In the genomic region with DNA sequence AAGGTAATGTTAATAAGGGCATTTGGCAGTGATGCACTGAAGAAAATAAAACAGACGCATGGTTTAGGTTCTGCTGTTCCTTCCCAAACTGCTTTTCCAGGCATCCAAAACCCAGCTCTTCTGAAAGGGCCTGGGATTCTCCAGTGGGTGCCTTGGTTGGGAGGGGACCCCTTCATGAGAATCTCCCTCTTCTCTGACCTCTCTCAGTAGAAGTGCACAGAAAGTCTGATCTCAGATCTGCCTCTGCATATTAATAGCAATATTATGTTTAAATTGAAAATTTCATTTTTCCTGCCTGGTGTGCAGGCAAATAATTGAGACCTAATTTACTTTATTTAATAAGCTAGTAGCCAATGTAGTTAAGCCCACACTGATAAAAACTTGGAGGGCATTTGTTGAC, we compare ENCODE assay signal across 15 cellular contexts.
DNase-seq lines count a peak whose midpoint lies in the region; ATAC-seq and TF ChIP-seq lines count a peak whose summit lies in the region.
"Had no signal": no experiment of that assay in that cellular context is flagged by ENCODE, and none has a peak within 500 bp of the region (broad histone marks: within the 10 kb centered on the region; RNA-seq: fewer than 3 reads in every experiment).

No MANE protein-coding gene starts in this region.

- H3T11ph ChIP-seq in H9 (ENCODE audit: low read length) = no peak overlapping the region

- H3K79me1 ChIP-seq in H9 (ENCODE audit: insufficient read depth, low read depth, low read length, poor library complexity, severe bottlenecking) = no peaks in the 10 kb centered on the region

- no peaks in the 10 kb centered on the region for H3K36me3 Mint-ChIP-seq in natural killer cell treated with Interleukin-12 subunit alpha and Interleukin-12 subunit beta and Interleukin-15 and Interleukin-18, amount 100 ng/mL, for 72 hours
- no peaks in the 10 kb centered on the region for H3K36me3 Mint-ChIP-seq in natural killer cell
- H3K36me3 Mint-ChIP-seq in H9 (ENCODE audit: insufficient read depth in 1 of 3, low read depth in 3 of 3) = no peaks in the 10 kb centered on the region
- H3K36me3 Mint-ChIP-seq in osteocyte (ENCODE audit: unreplicated experiment) = no peaks in the 10 kb centered on the region
- H3K36me3 Mint-ChIP-seq: CD14-positive monocyte; CD8-positive, alpha-beta memory T cell had no signal

- H3K27me3 Mint-ChIP-seq in natural killer cell treated with Interleukin-12 subunit alpha and Interleukin-12 subunit beta and Interleukin-15 and Interleukin-18, amount 100 ng/mL, for 72 hours = peaks cover 7 to 13% of the 10 kb centered on the region in 2 donors
- H3K27me3 Mint-ChIP-seq in natural killer cell (ENCODE audit: low read depth in 2 of 2) = peaks cover 5 to 6% of the 10 kb centered on the region in 2 donors
- H3K27me3 Mint-ChIP-seq in H9 (ENCODE audit: low read depth) = peaks cover 3% of the 10 kb centered on the region; the same call in 1 of the 2 replicates
- H3K27me3 Mint-ChIP-seq in osteocyte (ENCODE audit: unreplicated experiment) = peaks cover 17% of the 10 kb centered on the region

- H3K4me1 Mint-ChIP-seq in natural killer cell treated with Interleukin-12 subunit alpha and Interleukin-12 subunit beta and Interleukin-15 and Interleukin-18, amount 100 ng/mL, for 72 hours (ENCODE audit: low read depth in 2 of 2) = no peaks in the 10 kb centered on the region
- H3K4me1 Mint-ChIP-seq in natural killer cell (no peaks in the 10 kb centered on the region), H9 (peaks cover 23 to 44% of the 10 kb centered on the region in 2 experiments), osteocyte (ENCODE audit: unreplicated experiment) (peaks cover 11% of the 10 kb centered on the region)
- H3K4me1 Mint-ChIP-seq: CD14-positive monocyte; CD8-positive, alpha-beta memory T cell had no signal

- no peaks in the 10 kb centered on the region for H3K9me3 ChIP-seq in H9 (ENCODE audit: control insufficient read depth, low read depth, low read length)
- no peaks in the 10 kb centered on the region for H3K9me3 ChIP-seq in parathyroid adenoma (ENCODE audit: control insufficient read depth, low read length)
- H3K9me3 ChIP-seq: HAP-1 had no signal

- no peak overlapping the region for H3K4ac ChIP-seq in H9 (ENCODE audit: low read depth, low read length)

- H3K4me1 ChIP-seq in H9 (ENCODE audit: insufficient read depth, low read length) (no peaks in the 10 kb centered on the region), parathyroid adenoma (peaks cover 23% of the 10 kb centered on the region)
- H3K4me1 ChIP-seq: HAP-1 had no signal

- no peak overlapping the region for H2BK20ac ChIP-seq in H9 (ENCODE audit: low read depth, low read length, poor library complexity, severe bottlenecking)

- H3K4me2 ChIP-seq in H9 (ENCODE audit: insufficient read depth, insufficient read length, low read length) = no peak overlapping the region
- no peak overlapping the region for H3K4me2 ChIP-seq in parathyroid adenoma (ENCODE audit: low read length)
- H3K4me2 ChIP-seq: GM23338 had no signal

- H2BK5ac ChIP-seq in H9 (ENCODE audit: insufficient read length, low read length) = no peak overlapping the region

- H4K8ac ChIP-seq in H9 (replicated peaks; ENCODE audit: insufficient read length, low read depth, low read length) = no peak overlapping the region

- no peak overlapping the region for H3K23ac ChIP-seq in H9 (ENCODE audit: insufficient read length, low read depth, low read length)

- no peak overlapping the region for H2AK5ac ChIP-seq in H9 (ENCODE audit: insufficient read length, low read length)

- intact Hi-C loops in natural killer cell (cut with micrococcal nuclease) = no loop called here

- no peaks in the 10 kb centered on the region for H3K23me2 ChIP-seq in H9 (ENCODE audit: insufficient read length, low read depth, low read length, poor library complexity, severe bottlenecking)

- H3K27ac Mint-ChIP-seq in natural killer cell treated with Interleukin-12 subunit alpha and Interleukin-12 subunit beta and Interleukin-15 and Interleukin-18, amount 100 ng/mL, for 72 hours = no peak overlapping the region
- H3K27ac Mint-ChIP-seq in natural killer cell = no peak overlapping the region
- H3K27ac Mint-ChIP-seq in H9 = no peak overlapping the region
- no peak overlapping the region for H3K27ac Mint-ChIP-seq in osteocyte (ENCODE audit: unreplicated experiment)
- H3K27ac Mint-ChIP-seq: CD14-positive monocyte; CD4-positive, alpha-beta T cell; CD8-positive, alpha-beta memory T cell; GM23338; HFFc6 had no signal

- H4K91ac ChIP-seq in H9 (ENCODE audit: insufficient read length, low read depth, low read length) = no peak overlapping the region

- WGBS in H9 (ENCODE audit: extremely low coverage, insufficient read length, low lambda C conversion rate) = no CpG with 5 or more reads among the region's 1 CpG

- TF ChIP-seq CTCF in natural killer cell (IDR thresholded peaks at IDR 0.05) (no peak), H9 (conservative IDR thresholded peaks at IDR 0.05) (no peak), parathyroid adenoma (IDR thresholded peaks at IDR 0.05) (no peak), osteocyte (IDR thresholded peaks at IDR 0.05) (no peak)

- H4K5ac ChIP-seq in H9 (ENCODE audit: insufficient read length, low read depth, low read length) = no peak overlapping the region

- H3K14ac ChIP-seq in H9 (ENCODE audit: insufficient read depth, low read length) = no peak overlapping the region

- peak; percentile 5 for DNase-seq in natural killer cell treated with Interleukin-12 subunit alpha and Interleukin-12 subunit beta and Interleukin-15 and Interleukin-18, amount 100 ng/mL, for 72 hours (ENCODE audit: low spot score)
- DNase-seq in natural killer cell (no peak), H9 (peak; percentile 1), osteocyte (ENCODE audit: extremely low spot score, unreplicated experiment) (no peak)
- DNase-seq: CD4-positive, alpha-beta T cell; CD8-positive, alpha-beta memory T cell; DMS 273 treated with DMSO at 0.1 percent for 48 hours; GDM1 had no signal

- no peak overlapping the region for H2AFZ ChIP-seq in H9 (ENCODE audit: low read length)
- H2AFZ ChIP-seq in parathyroid adenoma = peak overlapping the region; percentile 38
- H2AFZ ChIP-seq: GM23338 had no signal

- H3K56ac ChIP-seq in H9 (ENCODE audit: insufficient read length, low read depth, low read length) = no peak overlapping the region

- no peak overlapping the region for H2BK120ac ChIP-seq in H9 (ENCODE audit: low read depth, low read length, poor library complexity, severe bottlenecking)

- H3K9ac ChIP-seq in H9 (ENCODE audit: extremely low read depth, insufficient read length, low read length) (no peak overlapping the region), parathyroid adenoma (no peak overlapping the region)

- H3K36me3 ChIP-seq in parathyroid adenoma (ENCODE audit: control insufficient read depth, insufficient read depth, low read length) = no peaks in the 10 kb centered on the region
- H3K36me3 ChIP-seq: HAP-1 had no signal

- no peak for ATAC-seq in natural killer cell treated with Interleukin-12 subunit alpha and Interleukin-12 subunit beta and Interleukin-15 and Interleukin-18, amount 100 ng/mL, for 72 hours
- ATAC-seq in natural killer cell (no peak), GM21576 (IDR thresholded peaks at IDR 0.05; ENCODE audit: unreplicated experiment) (no peak)
- ATAC-seq: GM12878 had no signal

- H3K4me3 Mint-ChIP-seq in natural killer cell treated with Interleukin-12 subunit alpha and Interleukin-12 subunit beta and Interleukin-15 and Interleukin-18, amount 100 ng/mL, for 72 hours = no peak overlapping the region
- H3K4me3 Mint-ChIP-seq in natural killer cell (no peak overlapping the region), H9 (no peak overlapping the region), osteocyte (ENCODE audit: unreplicated experiment) (no peak overlapping the region)
- H3K4me3 Mint-ChIP-seq: CD14-positive monocyte; CD4-positive, alpha-beta T cell; CD8-positive, alpha-beta memory T cell; GM23338; HFFc6 had no signal

- H3K9me3 Mint-ChIP-seq in natural killer cell treated with Interleukin-12 subunit alpha and Interleukin-12 subunit beta and Interleukin-15 and Interleukin-18, amount 100 ng/mL, for 72 hours = no peaks in the 10 kb centered on the region
- H3K9me3 Mint-ChIP-seq in natural killer cell (no peaks in the 10 kb centered on the region), H9 (peaks cover 0 to 3% of the 10 kb centered on the region in 2 experiments; a peak in 2 of 5 replicates), osteocyte (ENCODE audit: unreplicated experiment) (no peaks in the 10 kb centered on the region)
- H3K9me3 Mint-ChIP-seq: CD4-positive, alpha-beta T cell; GM23338; HFFc6 had no signal

- no peak overlapping the region for H2BK15ac ChIP-seq in H9 (ENCODE audit: low read depth, low read length)

- no peak overlapping the region for H3K18ac ChIP-seq in H9 (ENCODE audit: insufficient read length, low read depth, low read length)

- no peak overlapping the region for H3K4me3 ChIP-seq in parathyroid adenoma (ENCODE audit: low read depth, low read length)
- H3K4me3 ChIP-seq: GM12878, GM23338, HAP-1 had no signal

- H3K79me2 ChIP-seq in H9 (ENCODE audit: insufficient read depth, low read length) (no peaks in the 10 kb centered on the region), parathyroid adenoma (no peaks in the 10 kb centered on the region)

- H3K27me3 ChIP-seq in H9 (ENCODE audit: insufficient read depth, low read length) (no peaks in the 10 kb centered on the region), parathyroid adenoma (ENCODE audit: control insufficient read depth, insufficient read depth, low read length) (no peaks in the 10 kb centered on the region)

- H3K27ac ChIP-seq in H9 (ENCODE audit: insufficient read length, low read depth, low read length) (no peak overlapping the region), parathyroid adenoma (no peak overlapping the region)

- H4K20me1 ChIP-seq in H9 (ENCODE audit: control insufficient read depth, insufficient read depth, insufficient read length) = no peaks in the 10 kb centered on the region

- no peak overlapping the region for H2BK12ac ChIP-seq in H9 (ENCODE audit: insufficient read length, low read depth, low read length)

Comparison
In these comparisons a context has a peak if more than half of its experiments do, and no peak if none do; other contexts are left out.
1. DNase-seq: peak in natural killer cell treated with Interleukin-12 subunit alpha and Interleukin-12 subunit beta and Interleukin-15 and Interleukin-18, amount 100 ng/mL, for 72 hours (single experiment) and H9 (single experiment); none in natural killer cell (single experiment) and osteocyte (single experiment).